ENCODE assay signal across 12 cellular contexts in genomic region chr10:93468532-93469213, GRCh38. TPM values are rescaled to one million over a fixed set of nuclear protein-coding genes. Genes with fewer than 3 reads are reported as not detected.
DNase-seq lines count a peak whose midpoint lies in the region; ATAC-seq, FAIRE-seq and TF ChIP-seq lines count a peak whose summit lies in the region.
"Had no signal": no experiment of that assay in that cellular context is flagged by ENCODE, and none has a peak within 500 bp of the region (broad histone marks: within the 10 kb centered on the region; RNA-seq: fewer than 3 reads in every experiment).

No MANE protein-coding gene starts in this region.

- no peaks in the 10 kb centered on the region for H3K36me3 Mint-ChIP-seq in activated T-cell treated with anti-CD3 and anti-CD28 coated beads, Interleukin-2, amount 50 U/mL, for 4 hours (ENCODE audit: insufficient read depth)
- peaks cover 0 to 6% of the 10 kb centered on the region in 2 donors for H3K36me3 Mint-ChIP-seq in activated T-cell treated with anti-CD3 and anti-CD28 coated beads, Interleukin-2, amount 50 U/mL, for 72 hours (ENCODE audit: insufficient read depth in 2 of 2)
- peaks cover 23% of the 10 kb centered on the region for H3K36me3 Mint-ChIP-seq in astrocyte (ENCODE audit: low read depth, unreplicated experiment)

- H3K27me3 ChIP-seq in astrocyte (ENCODE audit: insufficient read depth, low read length) = no peaks in the 10 kb centered on the region
- H3K27me3 ChIP-seq in transverse colon = no peaks in the 10 kb centered on the region
- H3K27me3 ChIP-seq: BLaER1 treated with 17β-estradiol and CSF1 and Interleukin-3, amounts not matched to agents 10 nM and 100 nM had no signal

- no peak overlapping the region for H2AFZ ChIP-seq in astrocyte (ENCODE audit: low read depth, low read length)

- peaks cover 15% of the 10 kb centered on the region for H3K4me1 Mint-ChIP-seq in activated T-cell treated with anti-CD3 and anti-CD28 coated beads, Interleukin-2, amount 50 U/mL, for 4 hours (ENCODE audit: low read depth)
- H3K4me1 Mint-ChIP-seq in activated T-cell treated with anti-CD3 and anti-CD28 coated beads, Interleukin-2, amount 50 U/mL, for 72 hours (ENCODE audit: low read depth) = peaks cover 32% of the 10 kb centered on the region
- peaks cover 66% of the 10 kb centered on the region for H3K4me1 Mint-ChIP-seq in astrocyte (ENCODE audit: low read depth, unreplicated experiment)

- H3K9ac ChIP-seq in astrocyte (ENCODE audit: low read length) = peak overlapping the region; percentile 85
- H3K9ac ChIP-seq: BLaER1 treated with 17β-estradiol and CSF1 and Interleukin-3, amounts not matched to agents 10 nM and 100 nM had no signal

- H3K27me3 Mint-ChIP-seq in activated T-cell treated with anti-CD3 and anti-CD28 coated beads, Interleukin-2, amount 50 U/mL, for 4 hours (ENCODE audit: low read depth) = no peaks in the 10 kb centered on the region
- no peaks in the 10 kb centered on the region for H3K27me3 Mint-ChIP-seq in activated T-cell treated with anti-CD3 and anti-CD28 coated beads, Interleukin-2, amount 50 U/mL, for 72 hours (ENCODE audit: low read depth)
- H3K27me3 Mint-ChIP-seq in astrocyte (ENCODE audit: low read depth, unreplicated experiment) = no peaks in the 10 kb centered on the region

- peaks cover 8% of the 10 kb centered on the region for H4K20me1 ChIP-seq in astrocyte (ENCODE audit: insufficient read depth, low read length)
- H4K20me1 ChIP-seq: BLaER1 treated with 17β-estradiol and CSF1 and Interleukin-3, amounts not matched to agents 10 nM and 100 nM had no signal

- H3K4me1 ChIP-seq in astrocyte (ENCODE audit: insufficient read depth, low read length) (peaks cover 85% of the 10 kb centered on the region), transverse colon (peaks cover 43 to 77% (median 53%) of the 10 kb centered on the region in 4 donors)

- WGBS in transverse colon (ENCODE audit: low coverage in 1 of 2), 2 donors = 57 to 81% methylated on average over 1 to 9 of the region's 9 CpGs

- H3K27ac Mint-ChIP-seq in activated T-cell treated with anti-CD3 and anti-CD28 coated beads, Interleukin-2, amount 50 U/mL, for 72 hours = no peak overlapping the region
- peak overlapping the region; percentile 95 for H3K27ac Mint-ChIP-seq in astrocyte (ENCODE audit: unreplicated experiment)

- peaks cover 80% of the 10 kb centered on the region for H3K79me2 ChIP-seq in astrocyte (ENCODE audit: insufficient read depth, low read length)

- peak overlapping the region; percentile 78 for H3K4me2 ChIP-seq in astrocyte (ENCODE audit: low read length)

- TF ChIP-seq CTCF in astrocyte (IDR thresholded peaks at IDR 0.05; ENCODE audit: insufficient read depth, low read depth, low read length) = no peak
- no peak for TF ChIP-seq CTCF in transverse colon (IDR thresholded peaks at IDR 0.05)

- peak overlapping the region; percentile 99 for H3K27ac ChIP-seq in astrocyte (ENCODE audit: low read depth, low read length)
- peak overlapping the region; percentile 76 to 88 (median 83) for H3K27ac ChIP-seq in transverse colon
- H3K27ac ChIP-seq: BLaER1 treated with 17β-estradiol and CSF1 and Interleukin-3, amounts not matched to agents 10 nM and 100 nM; WERI-Rb-1 had no signal

- no peaks in the 10 kb centered on the region for H3K9me3 Mint-ChIP-seq in activated T-cell treated with anti-CD3 and anti-CD28 coated beads, Interleukin-2, amount 50 U/mL, for 4 hours
- H3K9me3 Mint-ChIP-seq in activated T-cell treated with anti-CD3 and anti-CD28 coated beads, Interleukin-2, amount 50 U/mL, for 72 hours = peaks cover 0 to 2% of the 10 kb centered on the region in 2 donors
- peaks cover 2% of the 10 kb centered on the region for H3K9me3 Mint-ChIP-seq in astrocyte (ENCODE audit: unreplicated experiment)

- H3K4me3 Mint-ChIP-seq in activated T-cell treated with anti-CD3 and anti-CD28 coated beads, Interleukin-2, amount 50 U/mL, for 4 hours = no peak overlapping the region
- no peak overlapping the region for H3K4me3 Mint-ChIP-seq in activated T-cell treated with anti-CD3 and anti-CD28 coated beads, Interleukin-2, amount 50 U/mL, for 72 hours
- H3K4me3 Mint-ChIP-seq in astrocyte (ENCODE audit: unreplicated experiment) = peak overlapping the region; percentile 65

- in situ Hi-C loops in transverse colon (cut with MboI; ENCODE audit: low pct_ligation_motif_present in 1 of 4, low pct_unique_long_range_greater_than_20kb in 1 of 4, low sequenced_read_pairs in 3 of 4) = no loop called here

- peaks cover 24% of the 10 kb centered on the region for H3K36me3 ChIP-seq in astrocyte (ENCODE audit: insufficient read depth, low read length)
- H3K36me3 ChIP-seq in transverse colon = no peaks in the 10 kb centered on the region
- H3K36me3 ChIP-seq: BLaER1 treated with 17β-estradiol and CSF1 and Interleukin-3, amounts not matched to agents 10 nM and 100 nM; WERI-Rb-1 had no signal

- H3K9me3 ChIP-seq in astrocyte (ENCODE audit: insufficient read depth, low read depth, low read length) = no peaks in the 10 kb centered on the region
- H3K9me3 ChIP-seq in transverse colon = no peaks in the 10 kb centered on the region
- H3K9me3 ChIP-seq: BLaER1 treated with 17β-estradiol and CSF1 and Interleukin-3, amounts not matched to agents 10 nM and 100 nM had no signal

- peak; percentile 41 for FAIRE-seq in astrocyte (lab: Jason Lieb, UNC)
- FAIRE-seq: GM19239 had no signal

- H3K4me3 ChIP-seq in astrocyte (ENCODE audit: insufficient read depth, low read depth, low read length) = peak overlapping the region; percentile 43
- H3K4me3 ChIP-seq in transverse colon = no peak overlapping the region
- H3K4me3 ChIP-seq: BLaER1 treated with 17β-estradiol and CSF1 and Interleukin-3, amounts not matched to agents 10 nM and 100 nM had no signal

- intact Hi-C loops in transverse colon (cut with DNase I; ENCODE audit: low total_unique reads) = no loop called here

- TF ChIP-seq POLR2A in transverse colon (IDR thresholded peaks at IDR 0.05) = no peak

- no peak for DNase-seq in activated T-cell treated with anti-CD3 and anti-CD28 coated beads, Interleukin-2, amount 50 U/mL, for 4 hours
- DNase-seq in activated T-cell treated with anti-CD3 and anti-CD28 coated beads, Interleukin-2, amount 50 U/mL, for 72 hours = no peak
- DNase-seq in astrocyte (ENCODE audit: low read depth) = peak; percentile 94
- DNase-seq in kidney glomerular epithelial cell (lab: John Stamatoyannopoulos, UW) = peak; percentile 97
- DNase-seq in transverse colon = no peak
- DNase-seq in iPS-NIHi7 (ENCODE audit: extremely low spot score) = no peak
- DNase-seq in DMS 273 (lab: John Stamatoyannopoulos, UW; ENCODE audit: unreplicated experiment) = no peak
- DNase-seq: stimulated activated CD4-positive, alpha-beta T cell treated with anti-CD3 and anti-CD28 coated beads, Interleukin-4, amount 100 ng/mL, for 4 hours; WERI-Rb-1 had no signal

- peak; percentile 32 to 36 for ATAC-seq in activated T-cell treated with anti-CD3 and anti-CD28 coated beads, Interleukin-2, amount 50 U/mL, for 4 hours
- no peak for ATAC-seq in activated T-cell treated with anti-CD3 and anti-CD28 coated beads, Interleukin-2, amount 50 U/mL, for 72 hours (replicated peaks in 1 of 2)
- ATAC-seq in GM21447 (IDR thresholded peaks at IDR 0.05; ENCODE audit: unreplicated experiment) = no peak

- no peak for TF ChIP-seq EP300 in transverse colon (IDR thresholded peaks at IDR 0.05; ENCODE audit: low read depth)

RNA-seq across cellular contexts. Expression of gene MYOF, which starts 13.5 kb away (rescaled TPM):
- 10 to 100 TPM; 39.2 to 65.4 (median 42.6) TPM for total RNA-seq in activated T-cell treated with anti-CD3 and anti-CD28 coated beads, Interleukin-2, amount 50 U/mL, for 4 hours
- total RNA-seq in activated T-cell treated with anti-CD3 and anti-CD28 coated beads, Interleukin-2, amount 50 U/mL, for 72 hours = 10 to 100 TPM; 32.3 to 32.4 TPM
- 299 and 306 TPM in 2 replicates for total RNA-seq in astrocyte
- 10 to 100 TPM; 18.9 to 57.2 (median 50.2) TPM for total RNA-seq in transverse colon

RNA-seq across cellular contexts. Expression of gene CEP55, which starts 27.7 kb away (rescaled TPM):
- 1 to 10 TPM; 6.0 to 8.2 (median 8.0) TPM for total RNA-seq in activated T-cell treated with anti-CD3 and anti-CD28 coated beads, Interleukin-2, amount 50 U/mL, for 4 hours
- 10 to 100 TPM; 46.6 to 55.8 TPM for total RNA-seq in activated T-cell treated with anti-CD3 and anti-CD28 coated beads, Interleukin-2, amount 50 U/mL, for 72 hours
- total RNA-seq in astrocyte (2.0 and 3.7 TPM in 2 replicates), transverse colon (10 to 100 TPM in 1 of 4 donors, 1 to 10 TPM in 2, not detected in 1; 1.1 to 13.1 (median 4.3) TPM)

Comparison
In these comparisons a context has a peak if more than half of its experiments do, and no peak if none do; other contexts are left out.
1. ATAC-seq: peak in activated T-cell treated with anti-CD3 and anti-CD28 coated beads, Interleukin-2, amount 50 U/mL, for 4 hours (2 of 2); none in activated T-cell treated with anti-CD3 and anti-CD28 coated beads, Interleukin-2, amount 50 U/mL, for 72 hours (0 of 2) and GM21447 (single experiment).
2. DNase-seq: peak in astrocyte (single experiment) and kidney glomerular epithelial cell (single experiment); none in activated T-cell treated with anti-CD3 and anti-CD28 coated beads, Interleukin-2, amount 50 U/mL, for 4 hours (single experiment), activated T-cell treated with anti-CD3 and anti-CD28 coated beads, Interleukin-2, amount 50 U/mL, for 72 hours (0 of 2), transverse colon (single experiment), iPS-NIHi7 (single experiment) and DMS 273 (single experiment).